Comparison of ENCODE assay signal across 16 cellular contexts in genomic region chr7:138538518-138538917, GRCh38.
DNase-seq lines count a peak whose midpoint lies in the region; ATAC-seq and TF ChIP-seq lines count a peak whose summit lies in the region.
"Had no signal": no experiment of that assay in that cellular context is flagged by ENCODE, and none has a peak within 500 bp of the region (broad histone marks: within the 10 kb centered on the region; RNA-seq: fewer than 3 reads in every experiment).

No MANE protein-coding gene starts in this region.

- H3K4me3 ChIP-seq in AG10803 (ENCODE audit: low read length) = no peak overlapping the region
- H3K4me3 ChIP-seq: MG63, psoas muscle had no signal

- ATAC-seq in GM19468 (IDR thresholded peaks at IDR 0.05; ENCODE audit: extremely low read depth, unreplicated experiment) = peak; percentile 29
- ATAC-seq: activated T-cell treated with anti-CD3 and anti-CD28 coated beads, Interleukin-2, amount 50 U/mL, for 72 hours; psoas muscle; stimulated activated naive CD8-positive, alpha-beta T cell treated with anti-CD3 and anti-CD28 coated beads, Interleukin-15, Interleukin-2, amounts not matched to agents 100 U/mL and 50 U/mL, for 24 hours had no signal

- no peak for TF ChIP-seq CTCF in AG10803 (conservative IDR thresholded peaks at IDR 0.05; ENCODE audit: low read length)

- DNase-seq in AG10803 (ENCODE audit: low read depth) (peak; percentile 42), amniotic epithelial cell (ENCODE audit: low read depth) (peak; percentile 68), iris pigment epithelial cell (ENCODE audit: low read depth) (peak; percentile 76), NCI-H446 treated with DMSO at 0.1 percent for 48 hours (lab: John Stamatoyannopoulos, UW) (no peak), SHP77 (lab: John Stamatoyannopoulos, UW) (no peak)
- DNase-seq in stimulated activated naive CD4-positive, alpha-beta T cell (lab: John Stamatoyannopoulos, UW) = no peak
- no peak for DNase-seq in activated CD8-positive, alpha-beta memory T cell treated with anti-CD3 and anti-CD28 coated beads, Interleukin-2, amount 50 U/mL, for 4 hours
- DNase-seq: ACHN; activated CD4-positive, alpha-beta T cell treated with anti-CD3 and anti-CD28 coated beads for 4 hours; activated T-cell treated with anti-CD3 and anti-CD28 coated beads, Interleukin-2, amount 50 U/mL, for 72 hours; aorta; MG63; psoas muscle; stimulated activated CD4-positive, alpha-beta T cell treated with anti-CD3 and anti-CD28 coated beads, Interleukin-2, amount 100 ng/mL, for 48 hours; stimulated activated naive CD8-positive, alpha-beta T cell treated with anti-CD3 and anti-CD28 coated beads, Interleukin-15, Interleukin-2, amounts not matched to agents 100 U/mL and 50 U/mL, for 24 hours had no signal

Comparison
In these comparisons a context has a peak if more than half of its experiments do, and no peak if none do; other contexts are left out.
1. DNase-seq: peak in AG10803 (single experiment), amniotic epithelial cell (single experiment) and iris pigment epithelial cell (single experiment); none in stimulated activated naive CD4-positive, alpha-beta T cell (0 of 6), activated CD8-positive, alpha-beta memory T cell treated with anti-CD3 and anti-CD28 coated beads, Interleukin-2, amount 50 U/mL, for 4 hours (single experiment), NCI-H446 treated with DMSO at 0.1 percent for 48 hours (single experiment) and SHP77 (0 of 2).